Comparison of ENCODE assay signal across 2 cellular contexts in the genomic region with DNA sequence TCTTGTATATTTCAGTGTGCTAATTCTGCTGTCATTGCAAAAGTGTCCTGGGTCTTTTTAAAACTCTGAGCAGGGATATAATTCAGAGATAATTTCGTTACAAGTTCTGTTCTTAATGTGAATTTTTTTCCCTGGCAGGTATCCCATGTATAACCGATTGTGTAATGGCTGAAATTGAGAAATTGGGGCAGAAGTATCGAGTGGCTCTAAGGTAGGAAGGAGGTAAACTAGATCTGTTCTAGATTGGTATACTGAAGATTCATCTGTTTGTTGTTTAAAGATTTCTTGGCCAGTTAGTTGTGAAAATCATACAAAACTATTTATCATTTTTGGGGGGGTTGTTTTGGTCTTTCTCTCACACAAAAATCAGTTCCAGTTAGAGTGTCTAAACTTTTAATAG.
TF ChIP-seq lines count a peak whose summit lies in the region.

No MANE protein-coding gene starts in this region.

TF ChIP-seq in liver, 16 proteins besides CTCF, POLR2A, EP300 and RAD21:
- TF ChIP-seq, protein P1, sequence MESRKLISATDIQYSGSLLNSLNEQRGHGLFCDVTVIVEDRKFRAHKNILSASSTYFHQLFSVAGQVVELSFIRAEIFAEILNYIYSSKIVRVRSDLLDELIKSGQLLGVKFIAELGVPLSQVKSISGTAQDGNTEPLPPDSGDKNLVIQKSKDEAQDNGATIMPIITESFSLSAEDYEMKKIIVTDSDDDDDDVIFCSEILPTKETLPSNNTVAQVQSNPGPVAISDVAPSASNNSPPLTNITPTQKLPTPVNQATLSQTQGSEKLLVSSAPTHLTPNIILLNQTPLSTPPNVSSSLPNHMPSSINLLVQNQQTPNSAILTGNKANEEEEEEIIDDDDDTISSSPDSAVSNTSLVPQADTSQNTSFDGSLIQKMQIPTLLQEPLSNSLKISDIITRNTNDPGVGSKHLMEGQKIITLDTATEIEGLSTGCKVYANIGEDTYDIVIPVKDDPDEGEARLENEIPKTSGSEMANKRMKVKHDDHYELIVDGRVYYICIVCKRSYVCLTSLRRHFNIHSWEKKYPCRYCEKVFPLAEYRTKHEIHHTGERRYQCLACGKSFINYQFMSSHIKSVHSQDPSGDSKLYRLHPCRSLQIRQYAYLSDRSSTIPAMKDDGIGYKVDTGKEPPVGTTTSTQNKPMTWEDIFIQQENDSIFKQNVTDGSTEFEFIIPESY (IDR thresholded peaks at IDR 0.05): no peak
- TF ChIP-seq HNF4A (conservative IDR thresholded peaks at IDR 0.05): peak; percentile 20 to 27
- TF ChIP-seq FOXA1 (IDR thresholded peaks at IDR 0.05): no peak
- peak; percentile 13 for TF ChIP-seq YY1 (IDR thresholded peaks at IDR 0.05)
- TF ChIP-seq JUND (IDR thresholded peaks at IDR 0.05): no peak
- TF ChIP-seq FOXA2 (IDR thresholded peaks at IDR 0.05): no peak
- peak in 1 of 2 donors; percentile 41 for TF ChIP-seq RXRA (IDR thresholded peaks at IDR 0.05)
- peak in 1 of 2 donors; percentile 17 for TF ChIP-seq GABPA (IDR thresholded peaks at IDR 0.05 in 1 of 2, conservative IDR thresholded peaks at IDR 0.05 in 1 of 2)

TF ChIP-seq in HepG2, 621 proteins besides CTCF, POLR2A, EP300 and RAD21:
- TF ChIP-seq, protein P2, sequence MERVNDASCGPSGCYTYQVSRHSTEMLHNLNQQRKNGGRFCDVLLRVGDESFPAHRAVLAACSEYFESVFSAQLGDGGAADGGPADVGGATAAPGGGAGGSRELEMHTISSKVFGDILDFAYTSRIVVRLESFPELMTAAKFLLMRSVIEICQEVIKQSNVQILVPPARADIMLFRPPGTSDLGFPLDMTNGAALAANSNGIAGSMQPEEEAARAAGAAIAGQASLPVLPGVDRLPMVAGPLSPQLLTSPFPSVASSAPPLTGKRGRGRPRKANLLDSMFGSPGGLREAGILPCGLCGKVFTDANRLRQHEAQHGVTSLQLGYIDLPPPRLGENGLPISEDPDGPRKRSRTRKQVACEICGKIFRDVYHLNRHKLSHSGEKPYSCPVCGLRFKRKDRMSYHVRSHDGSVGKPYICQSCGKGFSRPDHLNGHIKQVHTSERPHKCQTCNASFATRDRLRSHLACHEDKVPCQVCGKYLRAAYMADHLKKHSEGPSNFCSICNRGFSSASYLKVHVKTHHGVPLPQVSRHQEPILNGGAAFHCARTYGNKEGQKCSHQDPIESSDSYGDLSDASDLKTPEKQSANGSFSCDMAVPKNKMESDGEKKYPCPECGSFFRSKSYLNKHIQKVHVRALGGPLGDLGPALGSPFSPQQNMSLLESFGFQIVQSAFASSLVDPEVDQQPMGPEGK (CRISPR knock-in tag; IDR thresholded peaks at IDR 0.05): no peak
- TF ChIP-seq PLRG1 (conservative IDR thresholded peaks at IDR 0.05) (no peak), MAFK (conservative IDR thresholded peaks at IDR 0.05 in 1 of 2, IDR thresholded peaks at IDR 0.05 in 1 of 2; ENCODE audit: low read length in 2 of 2) (peak in 1 of 2 experiments; percentile 10; a peak in 1 of 4 replicates)
